11 cellular contexts compared by ENCODE assay signal in genomic region chr13:67048793-67049150, GRCh38.
DNase-seq lines count a peak whose midpoint lies in the region; ATAC-seq and TF ChIP-seq lines count a peak whose summit lies in the region.
"Had no signal": no experiment of that assay in that cellular context is flagged by ENCODE, and none has a peak within 500 bp of the region (broad histone marks: within the 10 kb centered on the region; RNA-seq: fewer than 3 reads in every experiment).

No MANE protein-coding gene starts in this region.

- H3K4me1 ChIP-seq in tibial artery = no peaks in the 10 kb centered on the region

- H3K27ac ChIP-seq in substantia nigra (ENCODE audit: low read depth, low read length, poor library complexity, severe bottlenecking) (peak overlapping the region; percentile 76), tibial artery (no peak overlapping the region)
- H3K27ac ChIP-seq: epithelial cell of prostate had no signal

- H3K9me3 Mint-ChIP-seq in stimulated activated naive CD8-positive, alpha-beta T cell treated with anti-CD3 and anti-CD28 coated beads, Interleukin-15, amount 100 ng/mL, for 72 hours = no peaks in the 10 kb centered on the region
- H3K9me3 Mint-ChIP-seq: activated naive CD4-positive, alpha-beta T cell treated with anti-CD3 and anti-CD28 coated beads, Interleukin-2, amount 10 ng/mL, durations not matched to agents 7 days and 5 days had no signal

- no peaks in the 10 kb centered on the region for H3K36me3 ChIP-seq in tibial artery

- intact Hi-C loops in left ventricle myocardium superior (cut with micrococcal nuclease) (no loop called here), tibial artery (cut with DNase I; ENCODE audit: low total_unique reads) (no loop called here)

- H3K4me1 Mint-ChIP-seq in stimulated activated naive CD8-positive, alpha-beta T cell treated with anti-CD3 and anti-CD28 coated beads, Interleukin-15, amount 100 ng/mL, for 72 hours = peaks cover 7% of the 10 kb centered on the region
- H3K4me1 Mint-ChIP-seq: activated naive CD4-positive, alpha-beta T cell treated with anti-CD3 and anti-CD28 coated beads, Interleukin-2, amount 10 ng/mL, durations not matched to agents 7 days and 5 days had no signal

- ATAC-seq in left ventricle myocardium superior = peak; percentile 87
- no peak for ATAC-seq in stimulated activated naive CD8-positive, alpha-beta T cell treated with anti-CD3 and anti-CD28 coated beads, Interleukin-15, amount 100 ng/mL, for 72 hours

- no peaks in the 10 kb centered on the region for H3K27me3 ChIP-seq in tibial artery

- H3K27ac Mint-ChIP-seq in stimulated activated naive CD8-positive, alpha-beta T cell treated with anti-CD3 and anti-CD28 coated beads, Interleukin-15, amount 100 ng/mL, for 72 hours = no peak overlapping the region
- H3K27ac Mint-ChIP-seq: activated naive CD4-positive, alpha-beta T cell treated with anti-CD3 and anti-CD28 coated beads, Interleukin-2, amount 10 ng/mL, durations not matched to agents 7 days and 5 days had no signal

- DNase-seq in HFF-Myc (ENCODE audit: extremely low read depth, low read depth) (peak; percentile 0), astrocyte of the hippocampus (ENCODE audit: low read depth, low spot score) (peak; percentile 74), left ventricle myocardium superior (no peak), substantia nigra (lab: John Stamatoyannopoulos, UW) (no peak), midbrain (lab: John Stamatoyannopoulos, UW) (no peak), tibial artery (no peak)
- DNase-seq in stimulated activated naive CD8-positive, alpha-beta T cell treated with anti-CD3 and anti-CD28 coated beads, Interleukin-15, amount 100 ng/mL, for 72 hours = no peak
- DNase-seq: activated naive CD4-positive, alpha-beta T cell treated with anti-CD3 and anti-CD28 coated beads, Interleukin-2, amount 10 ng/mL, durations not matched to agents 7 days and 5 days; SHP77 treated with DMSO at 0.1 percent for 48 hours; small intestine had no signal

- H3K4me3 ChIP-seq in HFF-Myc (replicated peaks; ENCODE audit: low read depth, low read length) = no peak overlapping the region
- H3K4me3 ChIP-seq in tibial artery = no peak overlapping the region

- no peaks in the 10 kb centered on the region for H3K9me3 ChIP-seq in tibial artery

- H3K27me3 Mint-ChIP-seq in stimulated activated naive CD8-positive, alpha-beta T cell treated with anti-CD3 and anti-CD28 coated beads, Interleukin-15, amount 100 ng/mL, for 72 hours = no peaks in the 10 kb centered on the region
- H3K27me3 Mint-ChIP-seq: activated naive CD4-positive, alpha-beta T cell treated with anti-CD3 and anti-CD28 coated beads, Interleukin-2, amount 10 ng/mL, durations not matched to agents 7 days and 5 days had no signal

- H3K4me3 Mint-ChIP-seq in stimulated activated naive CD8-positive, alpha-beta T cell treated with anti-CD3 and anti-CD28 coated beads, Interleukin-15, amount 100 ng/mL, for 72 hours = no peak overlapping the region
- H3K4me3 Mint-ChIP-seq: activated naive CD4-positive, alpha-beta T cell treated with anti-CD3 and anti-CD28 coated beads, Interleukin-2, amount 10 ng/mL, durations not matched to agents 7 days and 5 days had no signal

- no peak for TF ChIP-seq CTCF in HFF-Myc (IDR thresholded peaks at IDR 0.05; ENCODE audit: low read depth, low read length, missing control alignments)
- no peak for TF ChIP-seq CTCF in tibial artery (IDR thresholded peaks at IDR 0.05)

Comparison
In these comparisons a context has a peak if more than half of its experiments do, and no peak if none do; other contexts are left out.
1. DNase-seq: peak in HFF-Myc (single experiment) and astrocyte of the hippocampus (single experiment); none in left ventricle myocardium superior (single experiment), substantia nigra (0 of 49), midbrain (single experiment), tibial artery (0 of 2) and stimulated activated naive CD8-positive, alpha-beta T cell treated with anti-CD3 and anti-CD28 coated beads, Interleukin-15, amount 100 ng/mL, for 72 hours (0 of 2).